ENCODE assay signal across 1 cellular context in the genomic region with DNA sequence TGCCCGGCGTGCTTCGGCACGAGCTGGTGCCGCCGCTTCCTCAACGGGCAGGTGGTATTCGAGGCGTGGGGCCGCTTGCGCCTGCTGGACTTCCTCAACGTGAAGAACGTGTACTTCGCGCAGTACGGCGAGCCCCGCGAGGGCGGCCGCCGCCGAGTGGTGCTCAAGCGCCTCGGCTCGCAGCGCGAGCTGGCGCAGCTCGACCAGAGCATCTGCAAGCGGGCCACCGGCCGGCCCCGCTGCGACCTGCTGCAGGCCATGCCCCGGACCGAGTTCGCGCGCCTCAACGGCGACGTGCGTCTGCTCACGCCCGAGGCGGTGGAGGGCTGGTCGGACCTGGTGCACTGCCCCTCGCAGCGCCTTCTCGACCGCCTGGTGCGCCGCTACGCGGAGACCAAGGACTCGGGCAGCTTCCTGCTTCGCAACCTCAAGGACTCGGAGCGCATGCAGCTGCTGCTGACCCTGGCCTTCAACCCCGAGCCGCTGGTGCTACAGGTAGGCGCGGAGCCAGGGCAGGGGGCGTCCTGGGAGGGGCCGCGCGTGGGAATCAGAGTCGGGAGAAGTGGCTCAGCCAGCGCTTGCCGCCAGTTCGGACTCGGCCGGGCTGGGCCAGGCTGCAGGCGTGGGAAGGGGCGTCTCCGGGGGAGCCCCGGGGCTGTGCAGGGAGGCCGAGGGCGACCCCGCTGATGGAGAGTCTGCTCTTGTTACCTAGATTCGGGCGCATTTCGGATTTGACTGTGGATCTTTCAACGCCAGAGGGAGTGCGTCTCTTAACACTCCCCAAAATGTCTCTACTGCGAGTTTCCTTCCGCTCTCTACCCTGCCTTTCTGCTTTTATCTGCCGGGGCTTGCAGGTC.
TF ChIP-seq lines count a peak whose summit lies in the region.

No MANE protein-coding gene starts in this region.

TF ChIP-seq in GM12878, 131 proteins besides CTCF, POLR2A, EP300 and RAD21 (continued from another document):
- 0 out of 2 replicates have a peak, but pooled peaks have one; percentile 10 for TF ChIP-seq NRF1 (conservative IDR thresholded peaks at IDR 0.05; ENCODE audit: low read depth, low read length)
- peak in 1 of 2 experiments; percentile 58; a peak in 1 of 4 replicates for TF ChIP-seq SRF (IDR thresholded peaks at IDR 0.05; ENCODE audit: low read depth in 2 of 2, low read length in 2 of 2)
- 0 out of 4 replicates have a peak, but pooled peaks of 1 of the 2 experiments have one; percentile 29 for TF ChIP-seq ETV6 (conservative IDR thresholded peaks at IDR 0.05 in 1 of 2, IDR thresholded peaks at IDR 0.05 in 1 of 2; ENCODE audit: borderline replicate concordance in 1 of 2, low read depth in 1 of 2)
- peak; percentile 81 for TF ChIP-seq YY1 (IDR thresholded peaks at IDR 0.05; ENCODE audit: low read depth, low read length)
- peak; percentile 51 for TF ChIP-seq NR2F1 (conservative IDR thresholded peaks at IDR 0.05)
- 0 out of 2 replicates have a peak, but pooled peaks have one; percentile 38 for TF ChIP-seq TAF1 (IDR thresholded peaks at IDR 0.05; ENCODE audit: borderline replicate concordance, low read depth, low read length)
- TF ChIP-seq TBL1XR1 (IDR thresholded peaks at IDR 0.05; ENCODE audit: low read depth, low read length) = 0 out of 2 replicates have a peak, but pooled peaks have one; percentile 18
- no peak for TF ChIP-seq NFIC (IDR thresholded peaks at IDR 0.05; ENCODE audit: low read depth, low read length)
- 0 out of 2 replicates have a peak, but pooled peaks have one; percentile 37 for TF ChIP-seq NBN (IDR thresholded peaks at IDR 0.05)
- TF ChIP-seq ASH2L (IDR thresholded peaks at IDR 0.05; ENCODE audit: borderline replicate concordance, low read depth) = 0 out of 2 replicates have a peak, but pooled peaks have one; percentile 42
- TF ChIP-seq MEF2B (IDR thresholded peaks at IDR 0.05; ENCODE audit: partially characterized antibody, poor library complexity, severe bottlenecking) = no peak
- peak; percentile 53; the same call in 1 of the 2 replicates for TF ChIP-seq SMC3 (IDR thresholded peaks at IDR 0.05; ENCODE audit: borderline replicate concordance, low read length)
- TF ChIP-seq RUNX3 (IDR thresholded peaks at IDR 0.05; ENCODE audit: low read length) = no peak
- no peak for TF ChIP-seq ZNF622 (IDR thresholded peaks at IDR 0.05)
- no peak for TF ChIP-seq SREBF2 (IDR thresholded peaks at IDR 0.05; ENCODE audit: low read length)
- peak; percentile 50; the same call in 1 of the 2 replicates for TF ChIP-seq SMARCA5 (IDR thresholded peaks at IDR 0.05)
- TF ChIP-seq SREBF1 (IDR thresholded peaks at IDR 0.05; ENCODE audit: low read length) = no peak
- peak; percentile 24 to 73; a peak in 2 of 4 replicates for TF ChIP-seq BHLHE40 (IDR thresholded peaks at IDR 0.05; ENCODE audit: borderline replicate concordance in 1 of 2, low read depth in 2 of 2, low read length in 1 of 2)
- 0 out of 3 replicates have a peak, but pooled peaks of 1 of the 2 experiments have one; percentile 1 for TF ChIP-seq EGR1 (IDR thresholded peaks at IDR 0.05; ENCODE audit: borderline replicate concordance in 1 of 2, low read depth in 2 of 2, low read length in 2 of 2)
- TF ChIP-seq, protein P1, sequence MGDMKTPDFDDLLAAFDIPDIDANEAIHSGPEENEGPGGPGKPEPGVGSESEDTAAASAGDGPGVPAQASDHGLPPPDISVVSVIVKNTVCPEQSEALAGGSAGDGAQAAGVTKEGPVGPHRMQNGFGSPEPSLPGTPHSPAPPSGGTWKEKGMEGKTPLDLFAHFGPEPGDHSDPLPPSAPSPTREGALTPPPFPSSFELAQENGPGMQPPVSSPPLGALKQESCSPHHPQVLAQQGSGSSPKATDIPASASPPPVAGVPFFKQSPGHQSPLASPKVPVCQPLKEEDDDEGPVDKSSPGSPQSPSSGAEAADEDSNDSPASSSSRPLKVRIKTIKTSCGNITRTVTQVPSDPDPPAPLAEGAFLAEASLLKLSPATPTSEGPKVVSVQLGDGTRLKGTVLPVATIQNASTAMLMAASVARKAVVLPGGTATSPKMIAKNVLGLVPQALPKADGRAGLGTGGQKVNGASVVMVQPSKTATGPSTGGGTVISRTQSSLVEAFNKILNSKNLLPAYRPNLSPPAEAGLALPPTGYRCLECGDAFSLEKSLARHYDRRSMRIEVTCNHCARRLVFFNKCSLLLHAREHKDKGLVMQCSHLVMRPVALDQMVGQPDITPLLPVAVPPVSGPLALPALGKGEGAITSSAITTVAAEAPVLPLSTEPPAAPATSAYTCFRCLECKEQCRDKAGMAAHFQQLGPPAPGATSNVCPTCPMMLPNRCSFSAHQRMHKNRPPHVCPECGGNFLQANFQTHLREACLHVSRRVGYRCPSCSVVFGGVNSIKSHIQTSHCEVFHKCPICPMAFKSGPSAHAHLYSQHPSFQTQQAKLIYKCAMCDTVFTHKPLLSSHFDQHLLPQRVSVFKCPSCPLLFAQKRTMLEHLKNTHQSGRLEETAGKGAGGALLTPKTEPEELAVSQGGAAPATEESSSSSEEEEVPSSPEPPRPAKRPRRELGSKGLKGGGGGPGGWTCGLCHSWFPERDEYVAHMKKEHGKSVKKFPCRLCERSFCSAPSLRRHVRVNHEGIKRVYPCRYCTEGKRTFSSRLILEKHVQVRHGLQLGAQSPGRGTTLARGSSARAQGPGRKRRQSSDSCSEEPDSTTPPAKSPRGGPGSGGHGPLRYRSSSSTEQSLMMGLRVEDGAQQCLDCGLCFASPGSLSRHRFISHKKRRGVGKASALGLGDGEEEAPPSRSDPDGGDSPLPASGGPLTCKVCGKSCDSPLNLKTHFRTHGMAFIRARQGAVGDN (IDR thresholded peaks at IDR 0.05) = peak; percentile 70
TF ChIP-seq in GM12878: peak in this region for 21.
